In genomic region chr4:153509724-153510123, GRCh38 we compare ENCODE assay signal across 1 cellular context.
TF ChIP-seq lines count a peak whose summit lies in the region.

No MANE protein-coding gene starts in this region.

TF ChIP-seq in HepG2, 621 proteins besides CTCF, POLR2A, EP300 and RAD21 (continued from another document):
- TF ChIP-seq ARID5B (CRISPR knock-in tag; IDR thresholded peaks at IDR 0.05) (peak; percentile 43), ZNF33A (CRISPR knock-in tag; IDR thresholded peaks at IDR 0.05; ENCODE audit: borderline replicate concordance) (no peak), MTF1 (CRISPR knock-in tag; IDR thresholded peaks at IDR 0.05) (no peak), BCL6 (CRISPR knock-in tag; IDR thresholded peaks at IDR 0.05) (0 out of 2 replicates have a peak, but pooled peaks have one; percentile 26), ATF4 (CRISPR knock-in tag; IDR thresholded peaks at IDR 0.05) (no peak), ZNF530 (CRISPR knock-in tag; IDR thresholded peaks at IDR 0.05; ENCODE audit: low read depth) (no peak), GATAD2A (CRISPR knock-in tag; IDR thresholded peaks at IDR 0.05) (0 out of 2 replicates have a peak, but pooled peaks have one; percentile 16), ZNF777 (CRISPR knock-in tag; IDR thresholded peaks at IDR 0.05) (no peak), SMAD9 (CRISPR knock-in tag; IDR thresholded peaks at IDR 0.05) (no peak), ARID3A (IDR thresholded peaks at IDR 0.05; ENCODE audit: low read depth, low read length) (no peak), HDAC6 (IDR thresholded peaks at IDR 0.05; ENCODE audit: low read depth, low read length) (no peak), MAFK (conservative IDR thresholded peaks at IDR 0.05 in 1 of 2, IDR thresholded peaks at IDR 0.05 in 1 of 2; ENCODE audit: low read length in 2 of 2) (peak in 1 of 2 experiments; percentile 26; a peak in 1 of 4 replicates), DRAP1 (CRISPR knock-in tag; IDR thresholded peaks at IDR 0.05) (no peak), ZKSCAN1 (IDR thresholded peaks at IDR 0.05; ENCODE audit: low read length) (no peak), TCF7 (IDR thresholded peaks at IDR 0.05; ENCODE audit: low read depth) (peak; percentile 45; the same call in 1 of the 2 replicates), ZNF335 (CRISPR knock-in tag; IDR thresholded peaks at IDR 0.05) (no peak), SNAI1 (CRISPR knock-in tag; IDR thresholded peaks at IDR 0.05; ENCODE audit: borderline replicate concordance) (no peak), ARID2 (CRISPR knock-in tag; IDR thresholded peaks at IDR 0.05; ENCODE audit: borderline replicate concordance) (no peak), SKIL (CRISPR knock-in tag; IDR thresholded peaks at IDR 0.05; ENCODE audit: borderline replicate concordance) (no peak), GRHL1 (CRISPR knock-in tag; conservative IDR thresholded peaks at IDR 0.05) (no peak), MYNN (CRISPR knock-in tag; IDR thresholded peaks at IDR 0.05; ENCODE audit: low read depth) (no peak), ZNF672 (CRISPR knock-in tag; IDR thresholded peaks at IDR 0.05) (no peak), SIX1 (CRISPR knock-in tag; IDR thresholded peaks at IDR 0.05; ENCODE audit: borderline replicate concordance) (peak; percentile 83; the same call in 1 of the 2 replicates), SMARCC2 (IDR thresholded peaks at IDR 0.05) (no peak), HNF4A (CRISPR knock-in tag; IDR thresholded peaks at IDR 0.05) (0 out of 2 replicates have a peak, but pooled peaks have one; percentile 29), HOMEZ (CRISPR knock-in tag; IDR thresholded peaks at IDR 0.05; ENCODE audit: low read depth) (0 out of 2 replicates have a peak, but pooled peaks have one; percentile 46), GPBP1L1 (CRISPR knock-in tag; IDR thresholded peaks at IDR 0.05) (no peak), GMEB1 (CRISPR knock-in tag; IDR thresholded peaks at IDR 0.05; ENCODE audit: borderline replicate concordance) (no peak), ZNF569 (CRISPR knock-in tag; IDR thresholded peaks at IDR 0.05; ENCODE audit: borderline replicate concordance) (no peak), RFX1 (IDR thresholded peaks at IDR 0.05) (no peak), MEF2D (CRISPR knock-in tag; IDR thresholded peaks at IDR 0.05) (no peak), CHCHD3 (CRISPR knock-in tag; IDR thresholded peaks at IDR 0.05) (no peak), GATAD1 (CRISPR knock-in tag; IDR thresholded peaks at IDR 0.05) (no peak)
